8 cellular contexts compared by ENCODE assay signal in genomic region chr3:127671523-127672428, GRCh38. TPM values are rescaled to one million over a fixed set of nuclear protein-coding genes. Genes with fewer than 3 reads are reported as not detected.
DNase-seq lines count a peak whose midpoint lies in the region; ATAC-seq, FAIRE-seq and TF ChIP-seq lines count a peak whose summit lies in the region.

No MANE protein-coding gene starts in this region.

- no peaks in the 10 kb centered on the region for H3K36me3 ChIP-seq in PC-3 (ENCODE audit: low read depth, low read length)
- no peaks in the 10 kb centered on the region for H3K36me3 ChIP-seq in GM12878 (ENCODE audit: control insufficient read depth in 2 of 2, insufficient read depth in 2 of 2, low read length in 1 of 2)

- in situ Hi-C loops in GM12878 (cut with MboI), result no loop called here

- TSS peak; percentile 72 for BruUV-seq in PC-3 (replicated peaks; lab: Mats Ljungman, UMichigan)
- no TSS peak for BruUV-seq in GM12878 (replicated peaks; lab: Mats Ljungman, UMichigan)

- H3K9me3 ChIP-seq in PC-3 (ENCODE audit: low read length), result no peaks in the 10 kb centered on the region
- H3K9me3 ChIP-seq in GM12878 (replicated peaks; ENCODE audit: control insufficient read depth, insufficient read depth, low read length), result no peaks in the 10 kb centered on the region

- RAD21 ChIA-PET in GM12878 (lab: Charles Lee; ENCODE audit: unreplicated experiment), result interaction anchor here (1.6 kb wide), 1 partner anchor 151 kb away, joined by 4 read pairs; no protein-coding TSS in a partner anchor

- TF ChIP-seq EP300 in GM12878 (IDR thresholded peaks at IDR 0.05; ENCODE audit: borderline replicate concordance in 1 of 2, control insufficient read depth in 1 of 2, low read depth in 2 of 2, low read length in 2 of 2), result no peak

- H4K20me1 ChIP-seq in PC-3 (ENCODE audit: low read length), result no peaks in the 10 kb centered on the region
- no peaks in the 10 kb centered on the region for H4K20me1 ChIP-seq in GM12878 (ENCODE audit: control insufficient read depth, insufficient read depth)

- POLR2A ChIA-PET in PC-3 (lab: Charles Lee; ENCODE audit: unreplicated experiment) (no interaction called here), GM12878 (lab: Charles Lee) (interaction anchor here (0.6 kb wide), 1 partner anchor 81 kb away, joined by 3 read pairs; the partner anchor contains the start of gene TPRA1)

- TF ChIP-seq POLR2A in GM12878 (IDR thresholded peaks at IDR 0.05; ENCODE audit: low read depth, low read length), result no peak; the same call in 1 of the 2 replicates

- H3F3A ChIP-seq in PC-3 (ENCODE audit: low read length, unreplicated experiment), result no peaks in the 10 kb centered on the region

- H3K27me3 ChIP-seq in PC-3 (ENCODE audit: low read length) (no peaks in the 10 kb centered on the region), GM12878 (replicated peaks in 1 of 2; ENCODE audit: control insufficient read depth in 2 of 2, insufficient read depth in 2 of 2, low read length in 1 of 2) (no peaks in the 10 kb centered on the region)

- H3K9ac ChIP-seq in PC-3 (ENCODE audit: low read length), result peak overlapping the region; percentile 91
- H3K9ac ChIP-seq in GM12878 (ENCODE audit: control insufficient read depth, insufficient read depth, low read length), result peak overlapping the region; percentile 95

- peak; percentile 26 for ATAC-seq in GM18502 (IDR thresholded peaks at IDR 0.05; ENCODE audit: poor library complexity, unreplicated experiment)
- peak; percentile 16 for ATAC-seq in HG02642 (IDR thresholded peaks at IDR 0.05; ENCODE audit: poor library complexity, unreplicated experiment)
- peak; percentile 6; the same call in 1 of the 2 replicates for ATAC-seq in PC-3
- ATAC-seq in GM12878, result peak; percentile 51

- H3K4me2 ChIP-seq in PC-3 (ENCODE audit: low read length) (peak overlapping the region; percentile 92), GM12878 (ENCODE audit: control insufficient read depth, insufficient read depth) (peak overlapping the region; percentile 99)

- intact Hi-C loops in PC-3 (cut with micrococcal nuclease) (no loop called here), GM12878 (cut with micrococcal nuclease; ENCODE audit: unreplicated experiment) (no loop called here)

- FAIRE-seq in GM12878 (lab: Jason Lieb, UNC), result peak; percentile 77

- H3K79me2 ChIP-seq in PC-3 (ENCODE audit: low read length), result no peaks in the 10 kb centered on the region
- H3K79me2 ChIP-seq in GM12878 (ENCODE audit: control insufficient read depth, insufficient read depth, low read length), result peaks cover 7% of the 10 kb centered on the region

- WGBS in GM12878 (ENCODE audit: insufficient coverage, insufficient replicate concordance, low lambda C conversion rate, missing lambda C conversion rate), result 15% methylated on average over 43 of the region's 44 CpGs

- TF ChIP-seq CTCF in PC-3 (conservative IDR thresholded peaks at IDR 0.05; ENCODE audit: low read depth, low read length), result no peak
- no peak for TF ChIP-seq CTCF in GM12878 (IDR thresholded peaks at IDR 0.05 in 2 of 3, conservative IDR thresholded peaks at IDR 0.05 in 1 of 3; ENCODE audit: control insufficient read depth in 2 of 3, extremely low read depth in 1 of 3, insufficient read depth in 1 of 3, low read depth in 3 of 3, low read length in 3 of 3)

- H3K4me1 ChIP-seq in PC-3 (ENCODE audit: insufficient read depth, low read length) (peaks cover 6% of the 10 kb centered on the region), GM12878 (ENCODE audit: control insufficient read depth, insufficient read depth, low read length) (peaks cover 11% of the 10 kb centered on the region; the same call in 1 of the 2 replicates)

- SMC1A ChIA-PET in GM12878 (lab: Charles Lee; ENCODE audit: uncharacterized antibody, unreplicated experiment), result interaction anchor here (1.3 to 1.6 kb wide), 2 partner anchors 143 to 151 kb away, joined by 3 read pairs; no protein-coding TSS in a partner anchor

- no peaks in the 10 kb centered on the region for H3K9me2 ChIP-seq in PC-3 (replicated peaks; ENCODE audit: low read length)

- TF ChIP-seq RAD21 in GM12878 (IDR thresholded peaks at IDR 0.05; ENCODE audit: insufficient read depth, low read depth, low read length), result no peak

- H3K27ac ChIP-seq in PC-3 (ENCODE audit: low read length) (peak overlapping the region; percentile 57), GM12878 (ENCODE audit: control insufficient read depth, insufficient read depth) (peak overlapping the region; percentile 87)

- CTCF ChIA-PET in PC-3 (lab: Charles Lee) (interaction anchor here (0.6 kb wide), 1 partner anchor 9 kb away, joined by 3 read pairs; no protein-coding TSS in a partner anchor), GM12878 (lab: Yijun Ruan, JAX) (no interaction called here)

- no peak for DNase-seq in PC-3
- DNase-seq in GM12878 (ENCODE audit: low read depth, low spot score), result no peak
- peak; percentile 32 for DNase-seq in iPS-NIHi7 (ENCODE audit: extremely low spot score)
- DNase-seq in stimulated activated CD4-positive, alpha-beta T cell treated with anti-CD3 and anti-CD28 coated beads, Interleukin-1b, Interleukin-23, amount 100 ng/mL, for 48 hours, result peak; percentile 29
- no peak for DNase-seq in occipital lobe (lab: John Stamatoyannopoulos, UW)
- DNase-seq in NK-92 (lab: John Stamatoyannopoulos, UW; ENCODE audit: unreplicated experiment), result no peak

- H3K4me3 ChIP-seq in PC-3 (ENCODE audit: low read length), result peak overlapping the region; percentile 72
- H3K4me3 ChIP-seq in GM12878, result peak overlapping the region; percentile 94

- H2AFZ ChIP-seq in PC-3 (ENCODE audit: low read length) (0 out of 2 replicates have a peak overlapping the region, but pooled peaks have one; percentile 38), GM12878 (ENCODE audit: control insufficient read depth, low read depth, low read length) (peak overlapping the region; percentile 56)

TF ChIP-seq in GM12878, 131 proteins besides CTCF, POLR2A, EP300 and RAD21 (continues in another document):
- TF ChIP-seq ZZZ3 (IDR thresholded peaks at IDR 0.05; ENCODE audit: control insufficient read depth, insufficient read length, low read depth) (no peak), KAT2A (conservative IDR thresholded peaks at IDR 0.05; ENCODE audit: control insufficient read depth, low read depth, low read length) (no peak), MEF2A (IDR thresholded peaks at IDR 0.05; ENCODE audit: insufficient read depth, low read depth, low read length) (no peak), SP1 (IDR thresholded peaks at IDR 0.05; ENCODE audit: low read depth, low read length) (no peak)

RNA-seq across cellular contexts. Expression of gene ABTB1, which starts 1.0 kb away (rescaled TPM):
- total RNA-seq in PC-3 (2014; rRNA removed) (3.6 and 8.4 TPM in 2 replicates), GM12878 (2014; rRNA removed) (5.7 and 7.1 TPM in 2 replicates), GM12878 (2014; rRNA removed; fragmentation: Illumina TruSeq; extraction: Trizol) (1.9 and 2.1 TPM in 2 replicates), GM12878 (2021) (10.1 and 10.6 TPM in 2 replicates), occipital lobe (4.7 TPM)
- total RNA-seq in GM12878 (2013; cell fraction: nucleolus; rRNA removed), result 15.1 and 16.1 TPM in 2 replicates
- 5.6 TPM for polyA plus RNA-seq in GM12878 (2011; ENCODE audit: low read depth)
- polyA plus RNA-seq in GM12878 (2011; rRNA removed) (4.1 and 7.2 TPM in 2 replicates), GM12878 (2014; fragmentation: Illumina TruSeq; extraction: Trizol) (1.0 and 2.4 TPM in 2 replicates), GM12878 (2014; fragmentation: Nextera tagmentation; extraction: Ambion mirVana) (under 1 TPM; 0.11 to 0.31 TPM), GM12878 (2014; rRNA removed) (10.2 and 12.9 TPM in 2 replicates), GM12878 (2016; fragmentation: Nextera tagmentation; extraction: Ambion mirVana) (1 to 10 TPM; 7.7 to 9.2 TPM)
- polyA plus RNA-seq in GM12878 (2011; cell fraction: cytosol; rRNA removed), result 8.9 and 12.4 TPM in 2 replicates
- 53.7 and 56.1 TPM in 2 replicates for polyA plus RNA-seq in GM12878 (2011; cell fraction: nucleus; rRNA removed)
- polyA plus RNA-seq in GM12878 (2012), result 13.6 and 13.8 TPM in 2 replicates
- 6.8 and 8.2 TPM in 2 replicates for polyA minus RNA-seq in GM12878 (2011; rRNA and poly(A)+ RNA removed)
- polyA minus RNA-seq in GM12878 (2011; cell fraction: cytosol; rRNA and poly(A)+ RNA removed), result 1.9 and 5.0 TPM in 2 replicates
- polyA minus RNA-seq in GM12878 (2011; cell fraction: nucleus; rRNA and poly(A)+ RNA removed), result 9.6 and 12.6 TPM in 2 replicates

RNA-seq across cellular contexts. Expression of gene PODXL2, which starts 42.8 kb away (rescaled TPM):
- total RNA-seq in PC-3 (2014; rRNA removed), result 32.4 and 45.8 TPM in 2 replicates
- not detected in 2 replicates for total RNA-seq in GM12878 (2013; cell fraction: nucleolus; rRNA removed)
- total RNA-seq in GM12878 (2014; rRNA removed), result 21.0 and 24.3 TPM in 2 replicates
- 12.4 and 13.2 TPM in 2 replicates for total RNA-seq in GM12878 (2014; rRNA removed; fragmentation: Illumina TruSeq; extraction: Trizol)
- 22.2 and 24.4 TPM in 2 replicates for total RNA-seq in GM12878 (2021)
- 0.43 TPM for polyA plus RNA-seq in GM12878 (2011; ENCODE audit: low read depth)
- not detected in 2 replicates for polyA plus RNA-seq in GM12878 (2011; rRNA removed)
- polyA plus RNA-seq in GM12878 (2011; cell fraction: cytosol; rRNA removed), result not detected in 2 replicates
- not detected in 2 replicates for polyA plus RNA-seq in GM12878 (2011; cell fraction: nucleus; rRNA removed)
- 1.3 and 2.1 TPM in 2 replicates for polyA plus RNA-seq in GM12878 (2012)
- polyA plus RNA-seq in GM12878 (2014; fragmentation: Illumina TruSeq; extraction: Trizol), result 6.9 and 10.3 TPM in 2 replicates
- polyA plus RNA-seq in GM12878 (2014; fragmentation: Nextera tagmentation; extraction: Ambion mirVana), result under 1 TPM in 1 of 2 experiments, not detected in 1; 0.03 TPM
- polyA plus RNA-seq in GM12878 (2014; rRNA removed), result 22.5 and 25.4 TPM in 2 replicates
- 10 to 100 TPM; 12.0 to 14.0 TPM for polyA plus RNA-seq in GM12878 (2016; fragmentation: Nextera tagmentation; extraction: Ambion mirVana)
- polyA minus RNA-seq in GM12878 (2011; rRNA and poly(A)+ RNA removed), result not detected in 2 replicates
- 0.62 TPM in 1 of 2 replicates, not detected in the other for polyA minus RNA-seq in GM12878 (2011; cell fraction: cytosol; rRNA and poly(A)+ RNA removed)
- polyA minus RNA-seq in GM12878 (2011; cell fraction: nucleus; rRNA and poly(A)+ RNA removed), result 0.19 TPM in 1 of 2 replicates, not detected in the other
- 160 TPM for total RNA-seq in occipital lobe

Comparison
In these comparisons a context has a peak if more than half of its experiments do, and no peak if none do; other contexts are left out.
1. DNase-seq: peak in iPS-NIHi7 (single experiment) and stimulated activated CD4-positive, alpha-beta T cell treated with anti-CD3 and anti-CD28 coated beads, Interleukin-1b, Interleukin-23, amount 100 ng/mL, for 48 hours (single experiment); none in PC-3 (single experiment), GM12878 (single experiment), occipital lobe (single experiment) and NK-92 (single experiment).
2. Peak in every context shown above with its lines, with median percentiles within 50 percentile points of each other: ATAC-seq.